Comparison of ENCODE assay signal across 8 cellular contexts in the genomic region with DNA sequence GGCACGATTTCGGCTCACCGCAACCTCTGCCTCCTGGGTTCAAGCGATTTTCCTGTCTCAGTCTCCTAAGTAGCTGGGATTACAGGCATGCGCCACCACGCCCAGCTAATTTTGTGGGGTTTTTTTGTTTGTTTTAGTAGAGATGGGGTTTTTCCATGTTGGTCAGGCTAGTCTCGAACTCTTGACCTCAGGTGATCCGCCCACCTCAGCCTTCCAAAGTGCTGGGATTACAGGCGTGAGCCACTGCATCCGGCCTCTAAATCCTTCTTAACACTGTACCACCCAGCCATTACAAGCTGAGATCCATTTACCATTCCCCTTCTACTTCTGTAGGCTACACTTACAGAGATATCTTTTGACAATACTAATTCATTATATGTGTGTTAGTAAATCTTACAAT. TPM values are rescaled to one million over a fixed set of nuclear protein-coding genes. Genes with fewer than 3 reads are reported as not detected.
DNase-seq lines count a peak whose midpoint lies in the region; ATAC-seq and TF ChIP-seq lines count a peak whose summit lies in the region.
"Not testable (repeated sequence)": the region's sequence is repeated elsewhere in the genome, so short reads cannot be mapped to it uniquely, and the experiment has no call there.

No MANE protein-coding gene starts in this region.

- POLR2A ChIA-PET in HCT116 (lab: Charles Lee), result not testable (repeated sequence)
- POLR2A ChIA-PET in activated B cell treated with CpG ODN at 0.5 μM for 24 hours (lab: Charles Lee), result interaction anchor here (0.6 kb wide), 2 partner anchors 1064 to 1257 kb away, joined by 3 to 5 read pairs; no protein-coding TSS in a partner anchor

- ATAC-seq in HCT116 (peak; percentile 60), psoas muscle (peak in 3 of 4 donors; percentile 22 to 52 (median 28))
- ATAC-seq in activated B cell treated with CpG ODN at 0.5 μM for 24 hours (ENCODE audit: low read depth), result not testable (repeated sequence)

- not testable (repeated sequence) for H3K27me3 ChIP-seq in HCT116 (ENCODE audit: insufficient read depth, low read length); OCI-LY1 (ENCODE audit: insufficient read depth, low read length); mucosa of rectum (ENCODE audit: control insufficient read depth in 2 of 2, insufficient read depth in 2 of 2, low read length in 2 of 2); psoas muscle (ENCODE audit: insufficient read depth in 3 of 3, low read length in 2 of 3); transverse colon

- RAD21 ChIA-PET in HCT116 (lab: Charles Lee; ENCODE audit: low non-redundant PET in 1 of 2, low total read pairs in 2 of 2, uncharacterized antibody in 2 of 2, unreplicated experiment in 2 of 2), result not testable (repeated sequence)

- peaks cover 50% of the 10 kb centered on the region for H3K79me2 ChIP-seq in HCT116 (ENCODE audit: insufficient read depth, low read length)
- not testable (repeated sequence) for H3K79me2 ChIP-seq in OCI-LY1 (ENCODE audit: insufficient read depth, low read length)

- BruUV-seq in HCT116 (replicated peaks; lab: Mats Ljungman, UMichigan), result not testable (repeated sequence)

- TF ChIP-seq RAD21 in HCT116 (IDR thresholded peaks at IDR 0.05; ENCODE audit: low read depth), result not testable (repeated sequence)

- not testable (repeated sequence) for H3K9me2 ChIP-seq in HCT116 (ENCODE audit: insufficient read depth); OCI-LY1 (ENCODE audit: low read depth, low read length)

- DNase-seq in HCT116 (ENCODE audit: low read depth, low spot score); activated B cell treated with CpG ODN at 0.5 μM for 24 hours; epithelial cell of prostate (ENCODE audit: low read depth, low spot score); psoas muscle; transverse colon: not testable (repeated sequence)

- intact Hi-C loops in HCT116 (cut with micrococcal nuclease); activated B cell treated with CpG ODN at 0.5 μM for 24 hours (cut with micrococcal nuclease); psoas muscle (cut with DNase I); transverse colon (cut with DNase I; ENCODE audit: low total_unique reads): not testable (repeated sequence)

- TF ChIP-seq POLR2A in HCT116 (IDR thresholded peaks at IDR 0.05; ENCODE audit: borderline replicate concordance, extremely low read depth, insufficient read depth, insufficient read length); transverse colon (IDR thresholded peaks at IDR 0.05): not testable (repeated sequence)

- not testable (repeated sequence) for H3K9me3 ChIP-seq in HCT116 (ENCODE audit: control insufficient read depth in 1 of 2, insufficient read depth in 1 of 2, low read depth in 1 of 2, low read length in 2 of 2); OCI-LY1 (ENCODE audit: low read length); mucosa of rectum (ENCODE audit: control insufficient read depth in 2 of 2, low read length in 2 of 2); psoas muscle; transverse colon

- H3K27ac ChIP-seq in HCT116 (ENCODE audit: low read depth, low read length), result peak overlapping the region; percentile 46
- H3K27ac ChIP-seq in OCI-LY1 (ENCODE audit: low read depth, low read length, poor library complexity, severe bottlenecking), result peak overlapping the region; percentile 74
- H3K27ac ChIP-seq in epithelial cell of prostate, result peak overlapping the region; percentile 62
- H3K27ac ChIP-seq in mucosa of rectum (ENCODE audit: low read depth in 2 of 2, low read length in 2 of 2), result peak overlapping the region; percentile 66 to 69
- H3K27ac ChIP-seq in psoas muscle, result peak overlapping the region; percentile 60
- H3K27ac ChIP-seq in transverse colon, result peak overlapping the region; percentile 29 to 56 (median 48)

- TF ChIP-seq CTCF in HCT116 (IDR thresholded peaks at IDR 0.05 in 2 of 3, conservative IDR thresholded peaks at IDR 0.05 in 1 of 3; ENCODE audit: borderline replicate concordance in 1 of 3, insufficient read depth in 1 of 3, low read depth in 2 of 3, low read length in 2 of 3); OCI-LY1 (IDR thresholded peaks at IDR 0.05; ENCODE audit: low read length); activated B cell treated with CpG ODN at 0.5 μM for 24 hours (IDR thresholded peaks at IDR 0.05); psoas muscle (IDR thresholded peaks at IDR 0.05); transverse colon (IDR thresholded peaks at IDR 0.05): not testable (repeated sequence)

- not testable (repeated sequence) for H3K9me3 Mint-ChIP-seq in activated B cell treated with CpG ODN at 0.5 μM for 24 hours; activated naive CD8-positive, alpha-beta T cell (ENCODE audit: low read depth)

- H3K36me3 ChIP-seq in HCT116 (ENCODE audit: control insufficient read depth in 1 of 2, insufficient read depth in 2 of 2, low read length in 2 of 2), result not testable (repeated sequence)
- H3K36me3 ChIP-seq in OCI-LY1 (ENCODE audit: insufficient read depth, low read length), result peaks cover 84% of the 10 kb centered on the region
- H3K36me3 ChIP-seq in mucosa of rectum (ENCODE audit: control insufficient read depth in 2 of 2, insufficient read depth in 2 of 2, low read length in 2 of 2), result peaks cover 11 to 18% of the 10 kb centered on the region in 2 donors
- peaks cover 0 to 95% of the 10 kb centered on the region in 2 donors for H3K36me3 ChIP-seq in psoas muscle (ENCODE audit: insufficient read depth in 1 of 2, low read depth in 1 of 2)
- peaks cover 0 to 37% (median 15%) of the 10 kb centered on the region in 4 donors for H3K36me3 ChIP-seq in transverse colon

- peaks cover 60% of the 10 kb centered on the region for H3K36me3 Mint-ChIP-seq in activated B cell treated with CpG ODN at 0.5 μM for 24 hours (ENCODE audit: low read depth)
- H3K36me3 Mint-ChIP-seq in activated naive CD8-positive, alpha-beta T cell, result not testable (repeated sequence)

- H3K4me3 Mint-ChIP-seq in activated B cell treated with CpG ODN at 0.5 μM for 24 hours, result peak overlapping the region; percentile 36
- H3K4me3 Mint-ChIP-seq in activated naive CD8-positive, alpha-beta T cell, result not testable (repeated sequence)

- peak overlapping the region; percentile 79 for H3K27ac Mint-ChIP-seq in activated B cell treated with CpG ODN at 0.5 μM for 24 hours
- H3K27ac Mint-ChIP-seq in activated naive CD8-positive, alpha-beta T cell, result peak overlapping the region; percentile 24

- peaks cover 21% of the 10 kb centered on the region for H3K4me1 Mint-ChIP-seq in activated B cell treated with CpG ODN at 0.5 μM for 24 hours
- peaks cover 16% of the 10 kb centered on the region for H3K4me1 Mint-ChIP-seq in activated naive CD8-positive, alpha-beta T cell (ENCODE audit: low read depth)

- CTCF ChIA-PET in HCT116 (lab: Charles Lee), result interaction anchor here (1.1 kb wide), 1 partner anchor 102 kb away, joined by 4 read pairs; no protein-coding TSS in a partner anchor
- CTCF ChIA-PET in activated B cell treated with CpG ODN at 0.5 μM for 24 hours (lab: Charles Lee), result interaction anchor here (3.3 kb wide), 1 partner anchor 102 kb away, joined by 16 read pairs; no protein-coding TSS in a partner anchor

- peaks cover 19 to 30% of the 10 kb centered on the region in 2 experiments for H3K4me1 ChIP-seq in HCT116 (ENCODE audit: control insufficient read depth in 1 of 2, insufficient read depth in 2 of 2, low read length in 2 of 2)
- H3K4me1 ChIP-seq in OCI-LY1 (ENCODE audit: insufficient read depth, low read length, severe bottlenecking), result peaks cover 24% of the 10 kb centered on the region
- H3K4me1 ChIP-seq in mucosa of rectum (ENCODE audit: control insufficient read depth in 2 of 2, insufficient read depth in 2 of 2, low read length in 2 of 2), result not testable (repeated sequence)
- H3K4me1 ChIP-seq in psoas muscle, result peaks cover 13% of the 10 kb centered on the region
- peaks cover 0 to 19% (median 9%) of the 10 kb centered on the region in 4 donors for H3K4me1 ChIP-seq in transverse colon

- not testable (repeated sequence) for H4K20me1 ChIP-seq in HCT116 (ENCODE audit: insufficient read depth); OCI-LY1 (ENCODE audit: insufficient read depth, low read length)

- H3K27me3 Mint-ChIP-seq in activated B cell treated with CpG ODN at 0.5 μM for 24 hours; activated naive CD8-positive, alpha-beta T cell: not testable (repeated sequence)

- H3F3A ChIP-seq in OCI-LY1 (ENCODE audit: insufficient read depth, low read length), result not testable (repeated sequence)

- H3K9ac ChIP-seq in HCT116 (ENCODE audit: low read length); OCI-LY1 (ENCODE audit: low read length): not testable (repeated sequence)
- H3K9ac ChIP-seq in mucosa of rectum (ENCODE audit: low read depth in 1 of 2, low read length in 2 of 2), result peak overlapping the region in 1 of 2 donors; percentile 21

- in situ Hi-C loops in transverse colon (cut with MboI; ENCODE audit: low pct_ligation_motif_present in 1 of 4, low pct_unique_long_range_greater_than_20kb in 1 of 4, low sequenced_read_pairs in 3 of 4), result not testable (repeated sequence)

- 91 to 93% (median 91%) methylated on average over 10 of the region's 10 CpGs for WGBS in psoas muscle, 3 donors
- 86 to 87% methylated on average over 8 to 10 of the region's 10 CpGs for WGBS in transverse colon (ENCODE audit: low coverage in 1 of 2), 2 donors

- H2AFZ ChIP-seq in HCT116 (ENCODE audit: low read depth, low read length, poor library complexity, severe bottlenecking); OCI-LY1 (ENCODE audit: low read length): not testable (repeated sequence)

- H3K4me2 ChIP-seq in HCT116 (ENCODE audit: low read length), result peak overlapping the region; percentile 10
- H3K4me2 ChIP-seq in OCI-LY1 (ENCODE audit: low read length), result not testable (repeated sequence)

- TF ChIP-seq EP300 in transverse colon (IDR thresholded peaks at IDR 0.05; ENCODE audit: low read depth), result not testable (repeated sequence)

- not testable (repeated sequence) for H3K4me3 ChIP-seq in HCT116 (replicated peaks in 1 of 2; ENCODE audit: low read depth in 1 of 2, low read length in 2 of 2); OCI-LY1 (ENCODE audit: low read depth, low read length, poor library complexity, severe bottlenecking); mucosa of rectum (ENCODE audit: low read length in 2 of 2); psoas muscle; transverse colon

RNA-seq across cellular contexts. Expression of a gene that starts 51.5 kb away (rescaled TPM):
- total RNA-seq in HCT116 (2021; ENCODE audit: unreplicated experiment), result 78.8 TPM
- 28.1 and 32.9 TPM in 2 replicates for polyA plus RNA-seq in HCT116 (2012)
- total RNA-seq in activated B cell treated with CpG ODN at 0.5 μM for 24 hours, result 62.6 and 66.3 TPM in 2 replicates
- total RNA-seq in psoas muscle, result 10 to 100 TPM; 36.9 to 50.3 (median 41.7) TPM
- 10 to 100 TPM; 10.1 to 35.1 (median 14.4) TPM for polyA plus RNA-seq in psoas muscle
- total RNA-seq in transverse colon, result 10 to 100 TPM; 35.2 to 82.8 (median 65.3) TPM
